In genomic region chrX:155857561-155857960, GRCh38 we compare ENCODE assay signal across 10 cellular contexts. TPM values are rescaled to one million over a fixed set of nuclear protein-coding genes. Genes with fewer than 3 reads are reported as not detected.
DNase-seq lines count a peak whose midpoint lies in the region; ATAC-seq and TF ChIP-seq lines count a peak whose summit lies in the region.
"Had no signal": no experiment of that assay in that cellular context is flagged by ENCODE, and none has a peak within 500 bp of the region (broad histone marks: within the 10 kb centered on the region; RNA-seq: fewer than 3 reads in every experiment).

No MANE protein-coding gene starts in this region.

- H3K4me3 Mint-ChIP-seq in activated T-helper 17 cell treated with anti-CD3 and anti-CD28 coated beads, Interleukin-2, amount 50 U/mL, for 72 hours: no peak overlapping the region
- H3K4me3 Mint-ChIP-seq: activated CD8-positive, alpha-beta memory T cell treated with anti-CD3 and anti-CD28 coated beads, Interleukin-2, amount 10 ng/mL, durations not matched to agents 7 days and 5 days; stimulated activated naive B cell treated with anti-CD40 and anti-IgM and Interleukin-4, amounts not matched to agents 10 μg/mL and 1 μg/mL and 100 μg/mL, for 72 hours had no signal

- no peaks in the 10 kb centered on the region for H3K27me3 ChIP-seq in BE2C
- H3K27me3 ChIP-seq in GM23248 (replicated peaks; ENCODE audit: insufficient read depth): no peaks in the 10 kb centered on the region
- H3K27me3 ChIP-seq in fibroblast of lung (ENCODE audit: control insufficient read depth, insufficient read depth, low read length): no peaks in the 10 kb centered on the region

- H3K4me3 ChIP-seq in BE2C (ENCODE audit: low read depth, low read length) (no peak overlapping the region), GM23248 (no peak overlapping the region), fibroblast of lung (replicated peaks in 1 of 4; ENCODE audit: control extremely low read depth in 1 of 4, insufficient read depth in 1 of 4, low read depth in 3 of 4, low read length in 4 of 4) (no peak overlapping the region)

- no peak overlapping the region for H2AFZ ChIP-seq in GM23248
- H2AFZ ChIP-seq in fibroblast of lung (ENCODE audit: low read length): no peak overlapping the region

- H3K9me3 ChIP-seq in BE2C: no peaks in the 10 kb centered on the region
- H3K9me3 ChIP-seq in GM23248 (ENCODE audit: low read depth): no peaks in the 10 kb centered on the region
- H3K9me3 ChIP-seq in fibroblast of lung (ENCODE audit: control insufficient read depth, insufficient read depth, low read depth, low read length): no peaks in the 10 kb centered on the region

- H3K9ac ChIP-seq in GM23248 (no peak overlapping the region), fibroblast of lung (ENCODE audit: insufficient read depth, low read length) (no peak overlapping the region)

- H3K27ac Mint-ChIP-seq in activated T-helper 17 cell treated with anti-CD3 and anti-CD28 coated beads, Interleukin-2, amount 50 U/mL, for 72 hours: no peak overlapping the region
- H3K27ac Mint-ChIP-seq: activated CD8-positive, alpha-beta memory T cell treated with anti-CD3 and anti-CD28 coated beads, Interleukin-2, amount 10 ng/mL, durations not matched to agents 7 days and 5 days; stimulated activated naive B cell treated with anti-CD40 and anti-IgM and Interleukin-4, amounts not matched to agents 10 μg/mL and 1 μg/mL and 100 μg/mL, for 72 hours had no signal

- H3K27ac ChIP-seq in GM23248 (no peak overlapping the region), fibroblast of lung (ENCODE audit: insufficient read depth, low read length) (no peak overlapping the region)

- H3K79me2 ChIP-seq in GM23248 (ENCODE audit: insufficient read depth): no peaks in the 10 kb centered on the region
- H3K79me2 ChIP-seq in fibroblast of lung (ENCODE audit: control insufficient read depth, insufficient read depth, low read length): no peaks in the 10 kb centered on the region

- TF ChIP-seq CTCF in BE2C (IDR thresholded peaks at IDR 0.05; ENCODE audit: low read depth, low read length) (peak; percentile 30), fibroblast of lung (conservative IDR thresholded peaks at IDR 0.05 in 1 of 2, IDR thresholded peaks at IDR 0.05 in 1 of 2; ENCODE audit: low read depth in 1 of 2, low read length in 2 of 2) (peak; percentile 11 to 22)

- H3K27me3 Mint-ChIP-seq in activated T-helper 17 cell treated with anti-CD3 and anti-CD28 coated beads, Interleukin-2, amount 50 U/mL, for 72 hours: peaks cover 3% of the 10 kb centered on the region
- H3K27me3 Mint-ChIP-seq: stimulated activated naive B cell treated with anti-CD40 and anti-IgM and Interleukin-4, amounts not matched to agents 10 μg/mL and 1 μg/mL and 100 μg/mL, for 72 hours had no signal

- H3K36me3 ChIP-seq in BE2C (no peaks in the 10 kb centered on the region), GM23248 (ENCODE audit: low read depth) (no peaks in the 10 kb centered on the region), fibroblast of lung (ENCODE audit: control insufficient read depth, insufficient read depth, low read length) (no peaks in the 10 kb centered on the region)

- no peaks in the 10 kb centered on the region for H3F3A ChIP-seq in GM23248 (ENCODE audit: insufficient read depth)

- H3K4me2 ChIP-seq in GM23248 (ENCODE audit: unreplicated experiment) (no peak overlapping the region), fibroblast of lung (ENCODE audit: extremely low read depth, insufficient read depth, low read length) (no peak overlapping the region)

- no peak for ATAC-seq in HG02571 (IDR thresholded peaks at IDR 0.05; ENCODE audit: unreplicated experiment)
- ATAC-seq in activated T-helper 17 cell treated with anti-CD3 and anti-CD28 coated beads, Interleukin-2, amount 50 U/mL, for 72 hours (replicated peaks): no peak
- ATAC-seq: activated CD8-positive, alpha-beta memory T cell treated with anti-CD3 and anti-CD28 coated beads, Interleukin-2, amount 10 ng/mL, durations not matched to agents 7 days and 5 days had no signal

- no peaks in the 10 kb centered on the region for H3K9me2 ChIP-seq in GM23248 (ENCODE audit: insufficient read depth)

- H3K4me1 ChIP-seq in BE2C: no peaks in the 10 kb centered on the region
- no peaks in the 10 kb centered on the region for H3K4me1 ChIP-seq in GM23248 (ENCODE audit: insufficient read depth)
- H3K4me1 ChIP-seq in fibroblast of lung (ENCODE audit: control insufficient read depth, extremely low read depth, insufficient read depth, low read length): no peaks in the 10 kb centered on the region

- no peaks in the 10 kb centered on the region for H3K36me3 Mint-ChIP-seq in activated T-helper 17 cell treated with anti-CD3 and anti-CD28 coated beads, Interleukin-2, amount 50 U/mL, for 72 hours (ENCODE audit: low read depth)
- H3K36me3 Mint-ChIP-seq: activated CD8-positive, alpha-beta memory T cell treated with anti-CD3 and anti-CD28 coated beads, Interleukin-2, amount 10 ng/mL, durations not matched to agents 7 days and 5 days; stimulated activated naive B cell treated with anti-CD40 and anti-IgM and Interleukin-4, amounts not matched to agents 10 μg/mL and 1 μg/mL and 100 μg/mL, for 72 hours had no signal

- DNase-seq in BE2C (no peak), GM23248 (peak; percentile 18), OCI-M1 (lab: John Stamatoyannopoulos, UW) (peak; percentile 43), fibroblast of lung (ENCODE audit: low read depth in 2 of 2) (peak in 1 of 2 donors; percentile 9), cortex of kidney (lab: John Stamatoyannopoulos, UW) (no peak)
- no peak for DNase-seq in stimulated activated CD4-positive, alpha-beta T cell treated with anti-CD3 and anti-CD28 coated beads, Interleukin-1b, Interleukin-23, amount 100 ng/mL, for 48 hours
- DNase-seq: activated CD8-positive, alpha-beta memory T cell treated with anti-CD3 and anti-CD28 coated beads, Interleukin-2, amount 10 ng/mL, durations not matched to agents 7 days and 5 days; stimulated activated naive B cell treated with anti-CD40 and anti-IgM and Interleukin-4, amounts not matched to agents 10 μg/mL and 1 μg/mL and 100 μg/mL, for 72 hours had no signal

- no peaks in the 10 kb centered on the region for H4K20me1 ChIP-seq in GM23248 (ENCODE audit: insufficient read depth)
- H4K20me1 ChIP-seq in fibroblast of lung (ENCODE audit: control insufficient read depth, extremely low read depth, insufficient read depth, low read length): no peaks in the 10 kb centered on the region

- H3K4me1 Mint-ChIP-seq in activated T-helper 17 cell treated with anti-CD3 and anti-CD28 coated beads, Interleukin-2, amount 50 U/mL, for 72 hours: no peaks in the 10 kb centered on the region
- H3K4me1 Mint-ChIP-seq: activated CD8-positive, alpha-beta memory T cell treated with anti-CD3 and anti-CD28 coated beads, Interleukin-2, amount 10 ng/mL, durations not matched to agents 7 days and 5 days had no signal

- no peaks in the 10 kb centered on the region for H3K9me3 Mint-ChIP-seq in activated T-helper 17 cell treated with anti-CD3 and anti-CD28 coated beads, Interleukin-2, amount 50 U/mL, for 72 hours

- 0 to 3% methylated on average over 1 of the region's 1 CpG for WGBS in GM23248 (ENCODE audit: low coverage in 1 of 2, low lambda C conversion rate in 2 of 2, missing lambda C conversion rate in 2 of 2), 2 experiments

- in situ Hi-C loops in GM23248 (cut with MboI): no loop called here

RNA-seq across cellular contexts. Expression of gene VAMP7, which starts 23.6 kb away (rescaled TPM):
- 12.9 TPM for polyA plus RNA-seq in BE2C (2012; ENCODE audit: insufficient read depth, insufficient read length, low read depth)
- 47.2 and 56.5 TPM in 2 replicates for total RNA-seq in GM23248 (2014; rRNA removed; shearing (Covaris generic))
- polyA plus RNA-seq in GM23248 (2016; fragmentation: Nextera tagmentation; extraction: Ambion mirVana): 62.3 and 64.6 TPM in 2 replicates
- 31.8 and 40.1 TPM in 2 replicates for total RNA-seq in fibroblast of lung
- polyA plus RNA-seq in fibroblast of lung: 52.3 and 68.4 TPM in 2 replicates
- polyA plus RNA-seq in fibroblast of lung (2012): 38.2 and 42.7 TPM in 2 replicates
- polyA minus RNA-seq in fibroblast of lung (ENCODE audit: low replicate concordance): 5.1 and 7.3 TPM in 2 replicates
- total RNA-seq in activated T-helper 17 cell treated with anti-CD3 and anti-CD28 coated beads, Interleukin-2, amount 50 U/mL, for 72 hours: 10 to 100 TPM; 28.7 to 30.3 TPM

Comparison
In these comparisons a context has a peak if more than half of its experiments do, and no peak if none do; other contexts are left out.
1. DNase-seq: peak in GM23248 (single experiment) and OCI-M1 (single experiment); none in BE2C (single experiment), cortex of kidney (single experiment) and stimulated activated CD4-positive, alpha-beta T cell treated with anti-CD3 and anti-CD28 coated beads, Interleukin-1b, Interleukin-23, amount 100 ng/mL, for 48 hours (single experiment).